Comparison of ENCODE assay signal across 8 cellular contexts in the genomic region with DNA sequence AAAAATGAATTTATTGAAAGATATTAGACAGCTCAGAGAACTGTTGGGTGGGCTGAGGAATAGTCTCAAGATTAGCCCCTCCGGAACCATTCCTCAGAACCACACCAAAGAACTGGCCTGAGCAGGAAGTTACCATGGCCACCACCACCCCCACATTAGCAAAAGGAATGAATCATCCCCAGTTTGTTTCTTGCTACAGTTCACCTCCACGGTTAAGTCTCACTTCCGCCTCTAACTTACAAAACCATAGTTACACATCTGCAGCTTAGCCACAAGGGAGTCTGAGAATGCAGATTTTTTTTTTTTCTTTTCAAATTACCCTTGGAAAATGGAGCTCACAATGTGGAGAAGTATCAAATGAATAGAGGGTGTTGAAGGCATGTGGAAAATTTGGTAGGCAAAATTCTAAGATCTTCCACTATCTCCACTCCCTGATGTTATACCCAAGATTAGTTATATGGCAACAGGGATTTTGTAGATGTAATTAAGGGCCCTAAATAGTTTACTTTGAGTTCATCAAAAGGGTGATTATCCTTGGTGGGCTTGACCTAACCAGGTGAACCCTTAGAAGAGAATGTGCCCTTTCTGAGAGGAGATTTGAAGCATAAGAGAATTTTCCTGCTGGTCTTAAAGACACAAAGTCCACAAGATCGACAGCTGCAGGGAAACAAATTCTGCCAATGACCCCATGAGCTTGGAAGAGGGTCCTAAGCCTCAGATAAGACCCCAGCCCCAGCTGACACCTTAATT.
DNase-seq lines count a peak whose midpoint lies in the region; ATAC-seq lines count a peak whose summit lies in the region.

No MANE protein-coding gene starts in this region.

- DNase-seq in NAMALWA (ENCODE audit: low spot score) (peak; percentile 79), NCI-H1436 treated with DMSO at 0.1 percent for 48 hours (lab: John Stamatoyannopoulos, UW) (no peak), DMS53 treated with DMSO at 0.1 percent for 48 hours (lab: John Stamatoyannopoulos, UW; ENCODE audit: unreplicated experiment) (no peak), DMS79 (lab: John Stamatoyannopoulos, UW) (no peak)
- DNase-seq in activated T-helper 2 cell treated with anti-CD3 and anti-CD28 coated beads, Interferon-gamma antibody, Interleukin-2, Interleukin-4, amounts not matched to agents 10 μg/mL and 5 μg/mL and 100 μg/mL, durations not matched to agents 14 hours and 24 hours and 36 hours (ENCODE audit: low spot score), result peak; percentile 27

- intact Hi-C loops in activated T-helper 2 cell treated with anti-CD3 and anti-CD28 coated beads, Interferon-gamma antibody, Interleukin-2, Interleukin-4, amounts not matched to agents 10 μg/mL and 5 μg/mL and 100 μg/mL, durations not matched to agents 14 hours and 24 hours and 36 hours (cut with micrococcal nuclease), result loop anchor here (1.0 to 5.0 kb wide), 8 partner anchors 14 to 392 kb away; no protein-coding TSS in a partner anchor

- no peaks in the 10 kb centered on the region for H3K9me3 ChIP-seq in mesodermal cell (ENCODE audit: control insufficient read depth, low read length)

- H3K36me3 ChIP-seq in mesodermal cell (ENCODE audit: control insufficient read depth, insufficient read depth, low read length), result no peaks in the 10 kb centered on the region

- no peak overlapping the region for H3K4me3 Mint-ChIP-seq in activated T-helper 2 cell treated with anti-CD3 and anti-CD28 coated beads, Interferon-gamma antibody, Interleukin-2, Interleukin-4, amounts not matched to agents 10 μg/mL and 5 μg/mL and 100 μg/mL, durations not matched to agents 14 hours and 24 hours and 36 hours (ENCODE audit: low read depth)

- peak overlapping the region; percentile 76 for H3K27ac Mint-ChIP-seq in activated T-helper 2 cell treated with anti-CD3 and anti-CD28 coated beads, Interferon-gamma antibody, Interleukin-2, Interleukin-4, amounts not matched to agents 10 μg/mL and 5 μg/mL and 100 μg/mL, durations not matched to agents 14 hours and 24 hours and 36 hours

- ATAC-seq in GM18519 (IDR thresholded peaks at IDR 0.05; ENCODE audit: low FRiP score, unreplicated experiment) (peak; percentile 99), HG02623 (IDR thresholded peaks at IDR 0.05; ENCODE audit: unreplicated experiment) (peak; percentile 100)

- H3K4me1 ChIP-seq in mesodermal cell (ENCODE audit: control insufficient read depth, insufficient read depth, low read length, poor library complexity, severe bottlenecking), result peaks cover 25% of the 10 kb centered on the region

- no peak overlapping the region for H3K4me3 ChIP-seq in mesodermal cell (ENCODE audit: extremely low read depth, insufficient read depth, low read length, poor library complexity, severe bottlenecking)

- peaks cover 46% of the 10 kb centered on the region for H3K4me1 Mint-ChIP-seq in activated T-helper 2 cell treated with anti-CD3 and anti-CD28 coated beads, Interferon-gamma antibody, Interleukin-2, Interleukin-4, amounts not matched to agents 10 μg/mL and 5 μg/mL and 100 μg/mL, durations not matched to agents 14 hours and 24 hours and 36 hours (ENCODE audit: low read depth)

- peak overlapping the region; percentile 47 for H3K27ac ChIP-seq in mesodermal cell (ENCODE audit: low read depth, low read length, severe bottlenecking)

- H3K9me3 Mint-ChIP-seq in activated T-helper 2 cell treated with anti-CD3 and anti-CD28 coated beads, Interferon-gamma antibody, Interleukin-2, Interleukin-4, amounts not matched to agents 10 μg/mL and 5 μg/mL and 100 μg/mL, durations not matched to agents 14 hours and 24 hours and 36 hours, result no peaks in the 10 kb centered on the region

- WGBS in mesodermal cell (ENCODE audit: insufficient coverage in 2 of 2), 2 experiments, result 81 to 100% methylated on average over 1 to 2 of the region's 4 CpGs

- H3K36me3 Mint-ChIP-seq in activated T-helper 2 cell treated with anti-CD3 and anti-CD28 coated beads, Interferon-gamma antibody, Interleukin-2, Interleukin-4, amounts not matched to agents 10 μg/mL and 5 μg/mL and 100 μg/mL, durations not matched to agents 14 hours and 24 hours and 36 hours (ENCODE audit: low read depth), result no peaks in the 10 kb centered on the region

- H3K27me3 Mint-ChIP-seq in activated T-helper 2 cell treated with anti-CD3 and anti-CD28 coated beads, Interferon-gamma antibody, Interleukin-2, Interleukin-4, amounts not matched to agents 10 μg/mL and 5 μg/mL and 100 μg/mL, durations not matched to agents 14 hours and 24 hours and 36 hours (ENCODE audit: low read depth), result peaks cover 12% of the 10 kb centered on the region

Comparison
In these comparisons a context has a peak if more than half of its experiments do, and no peak if none do; other contexts are left out.
1. DNase-seq: peak in NAMALWA (single experiment) and activated T-helper 2 cell treated with anti-CD3 and anti-CD28 coated beads, Interferon-gamma antibody, Interleukin-2, Interleukin-4, amounts not matched to agents 10 μg/mL and 5 μg/mL and 100 μg/mL, durations not matched to agents 14 hours and 24 hours and 36 hours (single experiment); none in NCI-H1436 treated with DMSO at 0.1 percent for 48 hours (single experiment), DMS53 treated with DMSO at 0.1 percent for 48 hours (single experiment) and DMS79 (single experiment).